In genomic region chr17:63445065-63445464, GRCh38 we compare ENCODE assay signal across 10 cellular contexts. TPM values are rescaled to one million over a fixed set of nuclear protein-coding genes. Genes with fewer than 3 reads are reported as not detected.
A peak's percentile ranks its signal among the peaks of the same experiment; 100 is the strongest.
DNase-seq lines count a peak whose midpoint lies in the region; ATAC-seq, FAIRE-seq and TF ChIP-seq lines count a peak whose summit lies in the region.
"Had no signal": no experiment of that assay in that cellular context is flagged by ENCODE, and none has a peak within 500 bp of the region (broad histone marks: within the 10 kb centered on the region; RNA-seq: fewer than 3 reads in every experiment).

No MANE protein-coding gene starts in this region.

- H3K9me3 ChIP-seq in kidney (ENCODE audit: control insufficient read depth in 1 of 2, low read length in 2 of 2) (no peaks in the 10 kb centered on the region), stomach (no peaks in the 10 kb centered on the region)

- H3K27me3 Mint-ChIP-seq in activated T-cell treated with anti-CD3 and anti-CD28 coated beads, Interleukin-2, amount 50 U/mL, for 24 hours, result peaks cover 3% of the 10 kb centered on the region
- no peaks in the 10 kb centered on the region for H3K27me3 Mint-ChIP-seq in activated naive CD8-positive, alpha-beta T cell

- 26 to 45% (median 35%) methylated on average over 7 of the region's 7 CpGs for WGBS in stomach, 5 donors

- no peak overlapping the region for H3K9ac ChIP-seq in kidney (ENCODE audit: low read length in 2 of 2)

- TF ChIP-seq POLR2A in stomach (IDR thresholded peaks at IDR 0.05), result no peak

- peaks cover 0 to 6% (median 0%) of the 10 kb centered on the region in 3 donors for H3K27me3 ChIP-seq in stomach

- no peak for TF ChIP-seq EP300 in stomach (IDR thresholded peaks at IDR 0.05)

- no peaks in the 10 kb centered on the region for H3K36me3 Mint-ChIP-seq in activated T-cell treated with anti-CD3 and anti-CD28 coated beads, Interleukin-2, amount 50 U/mL, for 24 hours (ENCODE audit: low read depth)
- H3K36me3 Mint-ChIP-seq in activated naive CD8-positive, alpha-beta T cell, result no peaks in the 10 kb centered on the region

- H3K4me3 ChIP-seq in kidney (ENCODE audit: low read length in 2 of 2), result peak overlapping the region; percentile 63 to 68
- peak overlapping the region; percentile 61 to 81 (median 72) for H3K4me3 ChIP-seq in stomach

- peak overlapping the region; percentile 49 for H3K4me3 Mint-ChIP-seq in activated T-cell treated with anti-CD3 and anti-CD28 coated beads, Interleukin-2, amount 50 U/mL, for 24 hours
- H3K4me3 Mint-ChIP-seq in activated naive CD8-positive, alpha-beta T cell, result peak overlapping the region; percentile 82

- H3K27ac ChIP-seq in kidney (ENCODE audit: low read depth in 2 of 2, low read length in 2 of 2), result no peak overlapping the region
- H3K27ac ChIP-seq in stomach, result peak overlapping the region; percentile 89 to 97 (median 95)

- DNase-seq in activated T-cell treated with anti-CD3 and anti-CD28 coated beads, Interleukin-2, amount 50 U/mL, for 24 hours, result no peak
- no peak for DNase-seq in activated T-cell treated with anti-CD3 and anti-CD28 coated beads, Interleukin-2, amount 50 U/mL, for 1 hour
- DNase-seq in kidney (no peak), stomach (no peak), medulla oblongata (ENCODE audit: extremely low spot score) (no peak), NCI-H2107 treated with DMSO at 0.1 percent for 48 hours (lab: John Stamatoyannopoulos, UW; ENCODE audit: unreplicated experiment) (no peak)
- DNase-seq: amygdala had no signal

- H3K9me3 Mint-ChIP-seq in activated T-cell treated with anti-CD3 and anti-CD28 coated beads, Interleukin-2, amount 50 U/mL, for 24 hours, result no peaks in the 10 kb centered on the region
- no peaks in the 10 kb centered on the region for H3K9me3 Mint-ChIP-seq in activated naive CD8-positive, alpha-beta T cell (ENCODE audit: low read depth)

- FAIRE-seq in kidney (lab: Jason Lieb, UNC), result no peak
- FAIRE-seq: HTR-8/SVneo had no signal

- TF ChIP-seq CTCF in kidney (IDR thresholded peaks at IDR 0.05; ENCODE audit: borderline replicate concordance, extremely low read depth, insufficient read depth), result no peak
- no peak for TF ChIP-seq CTCF in stomach (IDR thresholded peaks at IDR 0.05)

- intact Hi-C loops in kidney (cut with DNase I) (no loop called here), stomach (cut with DNase I; ENCODE audit: low total_unique reads) (no loop called here)

- ATAC-seq in GM21576 (IDR thresholded peaks at IDR 0.05; ENCODE audit: unreplicated experiment), result no peak

- peaks cover 0 to 14% of the 10 kb centered on the region in 2 donors for H3K4me1 ChIP-seq in kidney (ENCODE audit: control insufficient read depth in 1 of 2, insufficient read depth in 1 of 2, low read depth in 1 of 2, low read length in 2 of 2)
- H3K4me1 ChIP-seq in stomach, result peaks cover 27 to 74% (median 59%) of the 10 kb centered on the region in 4 donors

- H3K36me3 ChIP-seq in kidney (ENCODE audit: control insufficient read depth in 1 of 2, insufficient read depth in 2 of 2, low read length in 2 of 2) (no peaks in the 10 kb centered on the region), stomach (no peaks in the 10 kb centered on the region)

- peak overlapping the region; percentile 30 for H3K27ac Mint-ChIP-seq in activated T-cell treated with anti-CD3 and anti-CD28 coated beads, Interleukin-2, amount 50 U/mL, for 24 hours
- peak overlapping the region; percentile 72 for H3K27ac Mint-ChIP-seq in activated naive CD8-positive, alpha-beta T cell

- H3K4me1 Mint-ChIP-seq in activated T-cell treated with anti-CD3 and anti-CD28 coated beads, Interleukin-2, amount 50 U/mL, for 24 hours (ENCODE audit: low read depth), result peaks cover 31% of the 10 kb centered on the region
- H3K4me1 Mint-ChIP-seq in activated naive CD8-positive, alpha-beta T cell (ENCODE audit: low read depth), result peaks cover 23% of the 10 kb centered on the region

RNA-seq across cellular contexts. Expression of gene CYB561, which starts 1.0 kb away (rescaled TPM):
- total RNA-seq in kidney (51.1 TPM), stomach (100 to 1,000 TPM in 2 of 5 donors, 10 to 100 TPM in 3; 26.1 to 394 (median 97.1) TPM)
- polyA plus RNA-seq in kidney (ENCODE audit: insufficient read depth, low read depth, low replicate concordance) (38.4 TPM), stomach (10 to 100 TPM; 10.8 to 27.4 (median 23.7) TPM)

RNA-seq across cellular contexts. Expression of gene ACE, which starts 31.8 kb away (rescaled TPM):
- total RNA-seq in kidney (4.3 TPM), stomach (100 to 1,000 TPM in 1 of 5 donors, 10 to 100 TPM in 1, 1 to 10 TPM in 3; 3.6 to 232 (median 6.8) TPM)
- polyA plus RNA-seq in kidney (ENCODE audit: insufficient read depth, low read depth, low replicate concordance) (12.9 TPM), stomach (1 to 10 TPM; 1.3 to 2.7 (median 2.6) TPM)

Comparison
In these comparisons a context has a peak if more than half of its experiments do, and no peak if none do; other contexts are left out.
1. H3K27ac ChIP-seq: peak in stomach (5 of 5); none in kidney (0 of 2).